In genomic region chr11:73225001-73225686, GRCh38 we compare ENCODE assay signal across 24 cellular contexts. TPM values are rescaled to one million over a fixed set of nuclear protein-coding genes. Genes with fewer than 3 reads are reported as not detected.
A peak's percentile ranks its signal among the peaks of the same experiment; 100 is the strongest.
DNase-seq lines count a peak whose midpoint lies in the region; ATAC-seq and TF ChIP-seq lines count a peak whose summit lies in the region.
"Had no signal": no experiment of that assay in that cellular context is flagged by ENCODE, and none has a peak within 500 bp of the region (broad histone marks: within the 10 kb centered on the region; RNA-seq: fewer than 3 reads in every experiment).

No MANE protein-coding gene starts in this region.

- no peak for TF ChIP-seq CTCF in Caco-2 (IDR thresholded peaks at IDR 0.05; ENCODE audit: insufficient read depth in 1 of 2, low read depth in 1 of 2, low read length in 1 of 2, severe bottlenecking in 1 of 2, unreplicated experiment in 1 of 2)
- no peak for TF ChIP-seq CTCF in NB4 (IDR thresholded peaks at IDR 0.05; ENCODE audit: low read depth, low read length)
- TF ChIP-seq CTCF in right atrium auricular region (IDR thresholded peaks at IDR 0.05) = no peak

- H3K4me1 Mint-ChIP-seq in Caco-2 (ENCODE audit: low read depth, unreplicated experiment) = peaks cover 43% of the 10 kb centered on the region
- H3K4me1 Mint-ChIP-seq: central memory CD8-positive, alpha-beta T cell had no signal

- peak overlapping the region; percentile 55 for H3K27ac Mint-ChIP-seq in Caco-2 (ENCODE audit: unreplicated experiment)
- H3K27ac Mint-ChIP-seq: activated naive CD4-positive, alpha-beta T cell treated with anti-CD3 and anti-CD28 coated beads, Interleukin-2, amount 10 ng/mL, durations not matched to agents 7 days and 5 days; immature natural killer cell; naive thymus-derived CD4-positive, alpha-beta T cell; T-helper 2 cell treated with Interferon-gamma antibody and Interleukin-4, amounts not matched to agents 5 μg/mL and 100 μg/mL, for 36 hours had no signal

- no peak overlapping the region for H3K4me3 Mint-ChIP-seq in Caco-2 (ENCODE audit: unreplicated experiment)
- H3K4me3 Mint-ChIP-seq: activated naive CD4-positive, alpha-beta T cell treated with anti-CD3 and anti-CD28 coated beads, Interleukin-2, amount 10 ng/mL, durations not matched to agents 7 days and 5 days; central memory CD8-positive, alpha-beta T cell; H9; immature natural killer cell; naive thymus-derived CD4-positive, alpha-beta T cell; T-helper 2 cell treated with Interferon-gamma antibody and Interleukin-4, amounts not matched to agents 5 μg/mL and 100 μg/mL, for 36 hours had no signal

- H3K4me1 ChIP-seq in Caco-2 (peaks cover 53% of the 10 kb centered on the region), right atrium auricular region (peaks cover 0 to 18% of the 10 kb centered on the region in 2 donors)
- H3K4me1 ChIP-seq: ascending aorta had no signal

- H3K36me3 ChIP-seq in Caco-2 (ENCODE audit: control insufficient read depth, insufficient read depth, low read length) (no peaks in the 10 kb centered on the region), right atrium auricular region (no peaks in the 10 kb centered on the region)
- H3K36me3 ChIP-seq: ascending aorta had no signal

- CTCF ChIA-PET in Caco-2 (lab: Charles Lee) = interaction anchor here (0.6 to 1.1 kb wide), 3 partner anchors 12 to 527 kb away, joined by 3 to 8 read pairs (median 4); no protein-coding TSS in a partner anchor

- ATAC-seq in HG02884 (IDR thresholded peaks at IDR 0.05; ENCODE audit: unreplicated experiment) = no peak
- ATAC-seq: naive thymus-derived CD4-positive, alpha-beta T cell had no signal

- H3K4me3 ChIP-seq in Caco-2 (ENCODE audit: low read depth, low read length) (no peak overlapping the region), NB4 (ENCODE audit: low read depth, low read length) (peak overlapping the region; percentile 7), right atrium auricular region (no peak overlapping the region)
- H3K4me3 ChIP-seq: ascending aorta, hepatocyte had no signal

- no peak overlapping the region for H3K27ac ChIP-seq in right atrium auricular region
- H3K27ac ChIP-seq: ascending aorta, hepatocyte had no signal

- peaks cover 10% of the 10 kb centered on the region for H3K36me3 Mint-ChIP-seq in Caco-2 (ENCODE audit: insufficient read depth, unreplicated experiment)
- H3K36me3 Mint-ChIP-seq: activated naive CD4-positive, alpha-beta T cell treated with anti-CD3 and anti-CD28 coated beads, Interleukin-2, amount 10 ng/mL, durations not matched to agents 7 days and 5 days; immature natural killer cell; naive thymus-derived CD4-positive, alpha-beta T cell had no signal

- BruUV-seq in Caco-2 (replicated peaks; lab: Mats Ljungman, UMichigan) = no TSS peak

- TF ChIP-seq POLR2A in NB4 (IDR thresholded peaks at IDR 0.05; ENCODE audit: extremely low read depth, insufficient read length) = no peak

- H3K9me3 ChIP-seq in Caco-2 = no peaks in the 10 kb centered on the region
- H3K9me3 ChIP-seq in right atrium auricular region = no peaks in the 10 kb centered on the region
- H3K9me3 ChIP-seq: ascending aorta had no signal

- DNase-seq in Caco-2 (peak; percentile 76 to 81), NB4 (ENCODE audit: low read depth) (no peak), kidney tubule cell (ENCODE audit: low spot score) (peak; percentile 26), posterior vena cava (ENCODE audit: low spot score) (peak; percentile 24), superior temporal gyrus (ENCODE audit: extremely low spot score) (no peak), right atrium auricular region (ENCODE audit: low spot score) (no peak)
- no peak for DNase-seq in activated CD8-positive, alpha-beta memory T cell treated with anti-CD3 and anti-CD28 coated beads for 24 hours
- DNase-seq: activated CD4-positive, alpha-beta T cell treated with anti-CD3 and anti-CD28 coated beads, Interleukin-2, amount 50 U/mL, for 48 hours; activated naive CD4-positive, alpha-beta T cell treated with anti-CD3 and anti-CD28 coated beads, Interleukin-2, amount 10 ng/mL, durations not matched to agents 7 days and 5 days; EL; foreskin fibroblast; H9; immature natural killer cell; KG1; MV-4-11; naive thymus-derived CD4-positive, alpha-beta T cell; NCI-H187 treated with DMSO at 0.1 percent for 48 hours; NCI-H69; retina had no signal

- no peaks in the 10 kb centered on the region for H3K27me3 Mint-ChIP-seq in Caco-2 (ENCODE audit: insufficient read depth, unreplicated experiment)

- intact Hi-C loops in Caco-2 (cut with micrococcal nuclease; ENCODE audit: unreplicated experiment) (no loop called here), posterior vena cava (cut with DNase I) (no loop called here)

- POLR2A ChIA-PET in Caco-2 (lab: Charles Lee) = no interaction called here

- H3K9me3 Mint-ChIP-seq in Caco-2 (ENCODE audit: unreplicated experiment) = no peaks in the 10 kb centered on the region
- H3K9me3 Mint-ChIP-seq: activated naive CD4-positive, alpha-beta T cell treated with anti-CD3 and anti-CD28 coated beads, Interleukin-2, amount 10 ng/mL, durations not matched to agents 7 days and 5 days; central memory CD8-positive, alpha-beta T cell; H9; immature natural killer cell; T-helper 2 cell treated with Interferon-gamma antibody and Interleukin-4, amounts not matched to agents 5 μg/mL and 100 μg/mL, for 36 hours had no signal

- H3K27me3 ChIP-seq in Caco-2 (replicated peaks; ENCODE audit: control insufficient read depth, insufficient read depth, low read length) (no peaks in the 10 kb centered on the region), right atrium auricular region (no peaks in the 10 kb centered on the region)
- H3K27me3 ChIP-seq: ascending aorta, hepatocyte had no signal

RNA-seq across cellular contexts. Expression of gene P2RY2, which starts 7.1 kb away (rescaled TPM):
- total RNA-seq in Caco-2 (2022) (10.4 and 11.4 TPM in 2 replicates), posterior vena cava (1 to 10 TPM in 1 of 2 donors, under 1 TPM in 1; 0.74 to 3.1 TPM), right atrium auricular region (10 to 100 TPM in 1 of 2 donors, 1 to 10 TPM in 1; 9.5 to 14.7 TPM)

RNA-seq across cellular contexts. Expression of gene P2RY6, which starts 47.0 kb away (rescaled TPM):
- 48.4 and 55.7 TPM in 2 replicates for total RNA-seq in Caco-2 (2022)
- total RNA-seq in posterior vena cava = 1 to 10 TPM; 2.5 to 4.9 TPM
- total RNA-seq in right atrium auricular region = 1 to 10 TPM in 1 of 2 donors, under 1 TPM in 1; 0.19 to 1.9 TPM
- total RNA-seq: H9 had no signal

Comparison
In these comparisons a context has a peak if more than half of its experiments do, and no peak if none do; other contexts are left out.
1. DNase-seq: peak in Caco-2 (2 of 2), kidney tubule cell (single experiment) and posterior vena cava (single experiment); none in NB4 (single experiment), activated CD8-positive, alpha-beta memory T cell treated with anti-CD3 and anti-CD28 coated beads for 24 hours (single experiment), superior temporal gyrus (single experiment) and right atrium auricular region (single experiment).